1 cellular context compared by ENCODE assay signal in genomic region chr2:179711375-179711774, GRCh38.
TF ChIP-seq lines count a peak whose summit lies in the region.

No MANE protein-coding gene starts in this region.

TF ChIP-seq in SK-N-SH treated with all-trans-retinoic acid at 6 μM for 48 hours, 23 proteins besides CTCF, POLR2A, EP300 and RAD21 (continued from another document):
- TF ChIP-seq CSRNP3 (CRISPR knock-in tag; IDR thresholded peaks at IDR 0.05) (no peak), ZNF565 (CRISPR knock-in tag; conservative IDR thresholded peaks at IDR 0.05; ENCODE audit: low read depth) (no peak), ZNF8 (CRISPR knock-in tag; IDR thresholded peaks at IDR 0.05) (no peak), TCF4 (CRISPR knock-in tag; IDR thresholded peaks at IDR 0.05; ENCODE audit: borderline replicate concordance) (no peak), SNAI2 (CRISPR knock-in tag; IDR thresholded peaks at IDR 0.05) (no peak), ESRRG (CRISPR knock-in tag; IDR thresholded peaks at IDR 0.05) (no peak), CSDC2 (CRISPR knock-in tag; IDR thresholded peaks at IDR 0.05) (no peak), PPARA (CRISPR knock-in tag; IDR thresholded peaks at IDR 0.05; ENCODE audit: borderline replicate concordance) (no peak), TSHZ2 (CRISPR knock-in tag; IDR thresholded peaks at IDR 0.05) (no peak)
